1 cellular context compared by ENCODE assay signal in the genomic region with DNA sequence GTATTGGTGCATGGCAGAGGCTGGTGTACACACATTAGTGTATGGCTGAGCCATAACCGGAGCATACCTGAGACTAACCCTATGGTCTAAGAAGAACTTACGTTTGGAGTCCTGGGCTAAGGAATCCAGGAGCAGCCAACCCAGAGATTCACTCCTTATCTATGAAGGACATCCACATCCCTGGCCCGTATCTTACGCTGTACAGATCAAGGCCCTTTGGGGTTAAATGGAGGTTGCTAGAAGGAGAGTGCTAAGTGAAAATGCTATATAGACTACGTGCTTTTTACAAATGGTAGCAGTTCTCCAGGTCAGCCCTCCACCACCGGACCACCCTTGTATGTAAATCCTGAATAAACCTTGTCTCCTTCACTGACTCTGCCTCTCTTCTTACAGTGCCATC.
TF ChIP-seq lines count a peak whose summit lies in the region.

No MANE protein-coding gene starts in this region.

TF ChIP-seq in WTC11, 78 proteins besides CTCF, POLR2A, EP300 and RAD21 (continued from another document):
- TF ChIP-seq NFYB (CRISPR knock-in tag; conservative IDR thresholded peaks at IDR 0.05; ENCODE audit: low read depth) = no peak
- no peak for TF ChIP-seq ZNF219 (CRISPR knock-in tag; IDR thresholded peaks at IDR 0.05; ENCODE audit: borderline replicate concordance)
- TF ChIP-seq JAZF1 (CRISPR knock-in tag; IDR thresholded peaks at IDR 0.05) = no peak
- TF ChIP-seq NFE2L1 (CRISPR knock-in tag; IDR thresholded peaks at IDR 0.05) = no peak
- TF ChIP-seq, protein P1, sequence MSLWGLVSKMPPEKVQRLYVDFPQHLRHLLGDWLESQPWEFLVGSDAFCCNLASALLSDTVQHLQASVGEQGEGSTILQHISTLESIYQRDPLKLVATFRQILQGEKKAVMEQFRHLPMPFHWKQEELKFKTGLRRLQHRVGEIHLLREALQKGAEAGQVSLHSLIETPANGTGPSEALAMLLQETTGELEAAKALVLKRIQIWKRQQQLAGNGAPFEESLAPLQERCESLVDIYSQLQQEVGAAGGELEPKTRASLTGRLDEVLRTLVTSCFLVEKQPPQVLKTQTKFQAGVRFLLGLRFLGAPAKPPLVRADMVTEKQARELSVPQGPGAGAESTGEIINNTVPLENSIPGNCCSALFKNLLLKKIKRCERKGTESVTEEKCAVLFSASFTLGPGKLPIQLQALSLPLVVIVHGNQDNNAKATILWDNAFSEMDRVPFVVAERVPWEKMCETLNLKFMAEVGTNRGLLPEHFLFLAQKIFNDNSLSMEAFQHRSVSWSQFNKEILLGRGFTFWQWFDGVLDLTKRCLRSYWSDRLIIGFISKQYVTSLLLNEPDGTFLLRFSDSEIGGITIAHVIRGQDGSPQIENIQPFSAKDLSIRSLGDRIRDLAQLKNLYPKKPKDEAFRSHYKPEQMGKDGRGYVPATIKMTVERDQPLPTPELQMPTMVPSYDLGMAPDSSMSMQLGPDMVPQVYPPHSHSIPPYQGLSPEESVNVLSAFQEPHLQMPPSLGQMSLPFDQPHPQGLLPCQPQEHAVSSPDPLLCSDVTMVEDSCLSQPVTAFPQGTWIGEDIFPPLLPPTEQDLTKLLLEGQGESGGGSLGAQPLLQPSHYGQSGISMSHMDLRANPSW (CRISPR knock-in tag; conservative IDR thresholded peaks at IDR 0.05; ENCODE audit: low read depth) = no peak
